In genomic region chr20:45569650-45570049, GRCh38 we compare ENCODE assay signal across 5 cellular contexts. TPM values are rescaled to one million over a fixed set of nuclear protein-coding genes. Genes with fewer than 3 reads are reported as not detected.
"Had no signal": no experiment of that assay in that cellular context is flagged by ENCODE, and none has a peak within 500 bp of the region (broad histone marks: within the 10 kb centered on the region; RNA-seq: fewer than 3 reads in every experiment).

No MANE protein-coding gene starts in this region.

RNA-seq across cellular contexts. Expression of gene WFDC8, which starts 9.4 kb away (rescaled TPM):
- total RNA-seq: HepG2, HT-29, HT1080, IMR-90 had no signal
- polyA plus RNA-seq: HepG2, IgD-negative memory B cell, IMR-90 had no signal

RNA-seq across cellular contexts. Expression of gene EPPIN, which starts 22.4 kb away (rescaled TPM):
- total RNA-seq: HepG2, HT-29, HT1080, IMR-90 had no signal
- polyA plus RNA-seq: HepG2, IgD-negative memory B cell, IMR-90 had no signal

RNA-seq across cellular contexts. Expression of gene WFDC6, which starts 30.4 kb away (rescaled TPM):
- total RNA-seq: HepG2, HT-29, HT1080, IMR-90 had no signal
- polyA plus RNA-seq: HepG2, IgD-negative memory B cell, IMR-90 had no signal

RNA-seq across cellular contexts. Expression of gene SPINT3, which starts 54.2 kb away (rescaled TPM):
- total RNA-seq: HepG2, HT-29, HT1080, IMR-90 had no signal
- polyA plus RNA-seq: HepG2, IgD-negative memory B cell, IMR-90 had no signal

RNA-seq across cellular contexts. Expression of gene WFDC10A, which starts 59.9 kb away (rescaled TPM):
- total RNA-seq: HepG2, HT-29, HT1080, IMR-90 had no signal
- polyA plus RNA-seq: HepG2, IgD-negative memory B cell, IMR-90 had no signal
